8 cellular contexts compared by ENCODE assay signal in the genomic region with DNA sequence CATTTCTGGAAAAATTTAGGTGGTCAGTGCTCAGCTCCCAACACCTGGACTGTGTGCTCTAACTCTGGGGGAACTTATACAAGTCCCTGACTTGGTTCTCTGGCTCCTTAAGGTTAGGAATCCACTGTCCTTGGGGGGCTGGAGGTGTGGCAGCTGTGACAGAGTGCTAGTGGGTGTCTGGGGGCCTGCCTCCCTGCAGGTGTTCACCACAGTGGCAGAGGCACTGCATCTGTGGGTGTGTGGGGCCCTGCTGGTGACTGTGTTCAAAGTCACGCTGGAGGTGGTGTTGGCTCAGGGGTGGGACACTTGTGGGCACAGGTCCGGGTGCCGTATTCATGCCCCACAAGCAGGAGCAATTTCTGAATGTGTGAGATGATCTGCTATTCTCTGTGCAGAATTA.
DNase-seq lines count a peak whose midpoint lies in the region; ATAC-seq and TF ChIP-seq lines count a peak whose summit lies in the region.
"Not testable (repeated sequence)": the region's sequence is repeated elsewhere in the genome, so short reads cannot be mapped to it uniquely, and the experiment has no call there.

No MANE protein-coding gene starts in this region.

- TF ChIP-seq CTCF in RWPE2 (IDR thresholded peaks at IDR 0.05; ENCODE audit: poor library complexity, severe bottlenecking); activated CD8-positive, alpha-beta T cell treated with anti-CD3 and anti-CD28 coated beads for 36 hours (IDR thresholded peaks at IDR 0.05); omental fat pad (IDR thresholded peaks at IDR 0.05); upper lobe of right lung (IDR thresholded peaks at IDR 0.05): not testable (repeated sequence)

- not testable (repeated sequence) for H3K9me3 Mint-ChIP-seq in activated CD8-positive, alpha-beta T cell treated with anti-CD3 and anti-CD28 coated beads for 36 hours; activated T-cell treated with anti-CD3 and anti-CD28 coated beads, Interleukin-2, amount 50 U/mL, for 24 hours; activated naive CD8-positive, alpha-beta T cell treated with anti-CD3 and anti-CD28 coated beads, Interleukin-2, amount 50 U/mL, for 24 hours; immature natural killer cell

- not testable (repeated sequence) for H3K4me1 Mint-ChIP-seq in activated CD8-positive, alpha-beta T cell treated with anti-CD3 and anti-CD28 coated beads for 36 hours (ENCODE audit: low read depth); activated T-cell treated with anti-CD3 and anti-CD28 coated beads, Interleukin-2, amount 50 U/mL, for 24 hours (ENCODE audit: low read depth); activated naive CD8-positive, alpha-beta T cell treated with anti-CD3 and anti-CD28 coated beads, Interleukin-2, amount 50 U/mL, for 24 hours; immature natural killer cell

- H3K4me3 Mint-ChIP-seq in activated CD8-positive, alpha-beta T cell treated with anti-CD3 and anti-CD28 coated beads for 36 hours; activated T-cell treated with anti-CD3 and anti-CD28 coated beads, Interleukin-2, amount 50 U/mL, for 24 hours; activated naive CD8-positive, alpha-beta T cell treated with anti-CD3 and anti-CD28 coated beads, Interleukin-2, amount 50 U/mL, for 24 hours; immature natural killer cell: not testable (repeated sequence)

- ATAC-seq in RWPE2 (ENCODE audit: low read depth): not testable (repeated sequence)
- ATAC-seq in activated CD8-positive, alpha-beta T cell treated with anti-CD3 and anti-CD28 coated beads for 36 hours: peak; percentile 58
- peak; percentile 74 for ATAC-seq in activated naive CD8-positive, alpha-beta T cell treated with anti-CD3 and anti-CD28 coated beads, Interleukin-2, amount 50 U/mL, for 24 hours
- ATAC-seq in omental fat pad (ENCODE audit: low FRiP score): peak; percentile 20
- peak; percentile 9 for ATAC-seq in upper lobe of right lung

- H3K36me3 ChIP-seq in RWPE2 (ENCODE audit: low read depth); upper lobe of right lung: not testable (repeated sequence)

- intact Hi-C loops in activated CD8-positive, alpha-beta T cell treated with anti-CD3 and anti-CD28 coated beads for 36 hours (cut with micrococcal nuclease); upper lobe of right lung (cut with DNase I): not testable (repeated sequence)

- not testable (repeated sequence) for H3K27me3 Mint-ChIP-seq in activated CD8-positive, alpha-beta T cell treated with anti-CD3 and anti-CD28 coated beads for 36 hours; activated T-cell treated with anti-CD3 and anti-CD28 coated beads, Interleukin-2, amount 50 U/mL, for 24 hours; activated naive CD8-positive, alpha-beta T cell treated with anti-CD3 and anti-CD28 coated beads, Interleukin-2, amount 50 U/mL, for 24 hours; immature natural killer cell (ENCODE audit: low read depth in 3 of 3)

- not testable (repeated sequence) for H3K27ac Mint-ChIP-seq in activated CD8-positive, alpha-beta T cell treated with anti-CD3 and anti-CD28 coated beads for 36 hours; activated T-cell treated with anti-CD3 and anti-CD28 coated beads, Interleukin-2, amount 50 U/mL, for 24 hours; activated naive CD8-positive, alpha-beta T cell treated with anti-CD3 and anti-CD28 coated beads, Interleukin-2, amount 50 U/mL, for 24 hours; immature natural killer cell

- H3K9me3 ChIP-seq in RWPE2 (ENCODE audit: severe bottlenecking); upper lobe of right lung: not testable (repeated sequence)

- DNase-seq in RWPE2 (ENCODE audit: low spot score) (peak; percentile 2), immature natural killer cell (peak; percentile 33 to 45 (median 33))
- peak; percentile 3 for DNase-seq in activated CD8-positive, alpha-beta T cell treated with anti-CD3 and anti-CD28 coated beads for 36 hours
- DNase-seq in activated T-cell treated with anti-CD3 and anti-CD28 coated beads, Interleukin-2, amount 50 U/mL, for 24 hours: peak; percentile 29
- DNase-seq in activated naive CD8-positive, alpha-beta T cell treated with anti-CD3 and anti-CD28 coated beads, Interleukin-2, amount 50 U/mL, for 24 hours: peak; percentile 1
- DNase-seq in omental fat pad (ENCODE audit: low spot score); upper lobe of right lung: not testable (repeated sequence)
- peak; percentile 28 for DNase-seq in stimulated activated CD8-positive, alpha-beta memory T cell treated with anti-CD3 and anti-CD28 coated beads, Interleukin-4, amount 100 ng/mL, for 48 hours

- H3K27ac ChIP-seq in RWPE2 (ENCODE audit: poor library complexity, severe bottlenecking); upper lobe of right lung: not testable (repeated sequence)

- H3K4me3 ChIP-seq in RWPE2 (ENCODE audit: severe bottlenecking); upper lobe of right lung: not testable (repeated sequence)

- not testable (repeated sequence) for H3K4me1 ChIP-seq in RWPE2 (ENCODE audit: insufficient read depth, poor library complexity, severe bottlenecking); upper lobe of right lung

- POLR2A ChIA-PET in activated CD8-positive, alpha-beta T cell treated with anti-CD3 and anti-CD28 coated beads for 36 hours (lab: Charles Lee): not testable (repeated sequence)

- CTCF ChIA-PET in activated CD8-positive, alpha-beta T cell treated with anti-CD3 and anti-CD28 coated beads for 36 hours (lab: Charles Lee): not testable (repeated sequence)

- H3K36me3 Mint-ChIP-seq in activated CD8-positive, alpha-beta T cell treated with anti-CD3 and anti-CD28 coated beads for 36 hours (ENCODE audit: low read depth); activated T-cell treated with anti-CD3 and anti-CD28 coated beads, Interleukin-2, amount 50 U/mL, for 24 hours (ENCODE audit: low read depth); activated naive CD8-positive, alpha-beta T cell treated with anti-CD3 and anti-CD28 coated beads, Interleukin-2, amount 50 U/mL, for 24 hours (ENCODE audit: low read depth); immature natural killer cell: not testable (repeated sequence)

- H3K27me3 ChIP-seq in RWPE2 (ENCODE audit: insufficient read depth, poor library complexity, severe bottlenecking); upper lobe of right lung: not testable (repeated sequence)
